ENCODE assay signal across 1 cellular context in the genomic region with DNA sequence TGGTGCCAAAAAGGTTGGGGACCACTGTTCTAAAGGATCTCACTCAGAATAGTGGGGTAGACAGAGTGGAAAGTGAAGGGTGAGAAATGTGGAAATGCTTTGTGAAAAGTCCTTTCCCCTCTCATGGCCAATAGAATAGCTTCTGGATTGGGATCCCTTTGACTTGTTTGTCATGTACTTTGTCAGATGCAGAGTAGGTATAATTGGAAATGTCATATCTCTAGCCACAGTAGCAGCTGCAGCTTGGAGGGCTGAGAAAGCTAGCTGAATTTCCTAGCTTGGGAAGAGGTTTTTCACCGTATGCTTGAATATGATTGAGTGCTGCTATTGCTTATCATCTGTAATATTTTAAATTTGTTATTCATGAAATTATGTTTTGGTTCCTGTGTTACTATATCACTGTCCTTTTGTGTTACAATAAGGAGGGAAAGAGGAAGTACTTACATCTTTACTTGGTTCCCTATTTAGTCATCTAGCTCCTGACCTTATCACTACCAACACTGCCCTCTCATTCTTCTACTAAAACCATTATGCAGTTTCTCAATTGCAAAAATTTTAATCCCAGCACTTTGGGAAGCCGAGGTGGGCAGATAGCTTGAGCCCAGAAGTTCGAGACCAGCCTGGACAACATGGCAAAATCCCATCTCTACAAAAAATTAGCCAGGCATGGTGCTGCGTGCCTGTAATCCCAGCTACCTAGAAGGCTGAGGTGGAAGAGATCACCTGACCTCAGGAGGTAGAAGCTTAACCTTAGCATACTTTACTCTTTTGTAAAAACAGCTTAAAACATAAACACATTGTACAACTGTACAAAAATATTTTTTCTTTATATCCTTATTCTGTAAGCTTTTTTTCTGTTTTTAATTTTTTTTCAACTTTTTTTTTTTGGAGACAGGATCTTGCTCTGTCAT.
TF ChIP-seq lines count a peak whose summit lies in the region.

No MANE protein-coding gene starts in this region.

TF ChIP-seq in HepG2, 621 proteins besides CTCF, POLR2A, EP300 and RAD21 (continued from another document):
- TF ChIP-seq ZNF557 (CRISPR knock-in tag; IDR thresholded peaks at IDR 0.05) (no peak), ZNF543 (CRISPR knock-in tag; IDR thresholded peaks at IDR 0.05) (no peak), ZNF224 (CRISPR knock-in tag; IDR thresholded peaks at IDR 0.05) (no peak), HES4 (CRISPR knock-in tag; IDR thresholded peaks at IDR 0.05; ENCODE audit: borderline replicate concordance) (no peak), ISL2 (CRISPR knock-in tag; IDR thresholded peaks at IDR 0.05) (no peak), ETV5 (CRISPR knock-in tag; IDR thresholded peaks at IDR 0.05; ENCODE audit: borderline replicate concordance) (no peak), ZNF180 (CRISPR knock-in tag; IDR thresholded peaks at IDR 0.05; ENCODE audit: borderline replicate concordance, low read depth) (no peak), ZSCAN12 (CRISPR knock-in tag; IDR thresholded peaks at IDR 0.05) (no peak), HOXA5 (CRISPR knock-in tag; IDR thresholded peaks at IDR 0.05) (no peak), CHD2 (IDR thresholded peaks at IDR 0.05; ENCODE audit: low read depth, low read length) (no peak)
- TF ChIP-seq, protein P1, sequence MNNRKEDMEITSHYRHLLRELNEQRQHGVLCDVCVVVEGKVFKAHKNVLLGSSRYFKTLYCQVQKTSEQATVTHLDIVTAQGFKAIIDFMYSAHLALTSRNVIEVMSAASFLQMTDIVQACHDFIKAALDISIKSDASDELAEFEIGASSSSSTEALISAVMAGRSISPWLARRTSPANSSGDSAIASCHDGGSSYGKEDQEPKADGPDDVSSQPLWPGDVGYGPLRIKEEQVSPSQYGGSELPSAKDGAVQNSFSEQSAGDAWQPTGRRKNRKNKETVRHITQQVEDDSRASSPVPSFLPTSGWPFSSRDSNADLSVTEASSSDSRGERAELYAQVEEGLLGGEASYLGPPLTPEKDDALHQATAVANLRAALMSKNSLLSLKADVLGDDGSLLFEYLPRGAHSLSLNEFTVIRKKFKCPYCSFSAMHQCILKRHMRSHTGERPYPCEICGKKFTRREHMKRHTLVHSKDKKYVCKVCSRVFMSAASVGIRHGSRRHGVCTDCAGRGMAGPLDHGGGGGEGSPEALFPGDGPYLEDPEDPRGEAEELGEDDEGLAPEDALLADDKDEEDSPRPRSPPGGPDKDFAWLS (CRISPR knock-in tag; IDR thresholded peaks at IDR 0.05; ENCODE audit: borderline replicate concordance), result no peak
- TF ChIP-seq, protein P2, sequence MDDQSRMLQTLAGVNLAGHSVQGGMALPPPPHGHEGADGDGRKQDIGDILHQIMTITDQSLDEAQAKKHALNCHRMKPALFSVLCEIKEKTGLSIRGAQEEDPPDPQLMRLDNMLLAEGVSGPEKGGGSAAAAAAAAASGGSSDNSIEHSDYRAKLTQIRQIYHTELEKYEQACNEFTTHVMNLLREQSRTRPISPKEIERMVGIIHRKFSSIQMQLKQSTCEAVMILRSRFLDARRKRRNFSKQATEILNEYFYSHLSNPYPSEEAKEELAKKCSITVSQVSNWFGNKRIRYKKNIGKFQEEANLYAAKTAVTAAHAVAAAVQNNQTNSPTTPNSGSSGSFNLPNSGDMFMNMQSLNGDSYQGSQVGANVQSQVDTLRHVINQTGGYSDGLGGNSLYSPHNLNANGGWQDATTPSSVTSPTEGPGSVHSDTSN (CRISPR knock-in tag; IDR thresholded peaks at IDR 0.05; ENCODE audit: borderline replicate concordance), result no peak
- TF ChIP-seq, protein P3, sequence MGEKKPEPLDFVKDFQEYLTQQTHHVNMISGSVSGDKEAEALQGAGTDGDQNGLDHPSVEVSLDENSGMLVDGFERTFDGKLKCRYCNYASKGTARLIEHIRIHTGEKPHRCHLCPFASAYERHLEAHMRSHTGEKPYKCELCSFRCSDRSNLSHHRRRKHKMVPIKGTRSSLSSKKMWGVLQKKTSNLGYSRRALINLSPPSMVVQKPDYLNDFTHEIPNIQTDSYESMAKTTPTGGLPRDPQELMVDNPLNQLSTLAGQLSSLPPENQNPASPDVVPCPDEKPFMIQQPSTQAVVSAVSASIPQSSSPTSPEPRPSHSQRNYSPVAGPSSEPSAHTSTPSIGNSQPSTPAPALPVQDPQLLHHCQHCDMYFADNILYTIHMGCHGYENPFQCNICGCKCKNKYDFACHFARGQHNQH (CRISPR knock-in tag; IDR thresholded peaks at IDR 0.05), result no peak
